9 cellular contexts compared by ENCODE assay signal in genomic region chr17:42023524-42024349, GRCh38. TPM values are rescaled to one million over a fixed set of nuclear protein-coding genes. Genes with fewer than 3 reads are reported as not detected.
A peak's percentile ranks its signal among the peaks of the same experiment; 100 is the strongest.
DNase-seq lines count a peak whose midpoint lies in the region; ATAC-seq and TF ChIP-seq lines count a peak whose summit lies in the region.
"Had no signal": no experiment of that assay in that cellular context is flagged by ENCODE, and none has a peak within 500 bp of the region (broad histone marks: within the 10 kb centered on the region; RNA-seq: fewer than 3 reads in every experiment).

No MANE protein-coding gene starts in this region.

- H3K27ac Mint-ChIP-seq in WTC11, result no peak overlapping the region; the same call in 1 of the 2 replicates

- peaks cover 0 to 20% (median 7%) of the 10 kb centered on the region in 4 donors for H3K27me3 ChIP-seq in esophagus muscularis mucosa
- H3K27me3 ChIP-seq in neutrophil, result no peaks in the 10 kb centered on the region
- H3K27me3 ChIP-seq: body of pancreas had no signal

- H3K27ac ChIP-seq in esophagus muscularis mucosa (replicated peaks in 1 of 4) (peak overlapping the region in 3 of 4 donors; percentile 48 to 68 (median 53)), neutrophil (peak overlapping the region; percentile 83)

- H3K36me3 ChIP-seq in esophagus muscularis mucosa, result peaks cover 19 to 31% (median 24%) of the 10 kb centered on the region in 4 donors
- H3K36me3 ChIP-seq in neutrophil, result peaks cover 19% of the 10 kb centered on the region

- WGBS in esophagus muscularis mucosa, result 76% methylated on average over 14 of the region's 15 CpGs

- DNase-seq in CD1c-positive myeloid dendritic cell (ENCODE audit: extremely low spot score) (peak; percentile 82), OCI-M1 (lab: John Stamatoyannopoulos, UW) (peak; percentile 29), esophagus muscularis mucosa (ENCODE audit: extremely low spot score) (no peak), WTC11 (ENCODE audit: low spot score) (no peak), NCI-H526 treated with DMSO at 0.1 percent for 48 hours (lab: John Stamatoyannopoulos, UW) (no peak)
- no peak for DNase-seq in activated CD8-positive, alpha-beta memory T cell treated with anti-CD3 and anti-CD28 coated beads, Interleukin-2, amount 50 U/mL, for 4 hours

- 0 out of 2 replicates have a peak, but pooled peaks cover 4% of the 10 kb centered on the region for H3K9me3 Mint-ChIP-seq in WTC11

- no peak for TF ChIP-seq POLR2A in esophagus muscularis mucosa (IDR thresholded peaks at IDR 0.05; ENCODE audit: low read depth)

- H3K4me3 ChIP-seq in esophagus muscularis mucosa, result no peak overlapping the region
- peak overlapping the region; percentile 13 to 30 for H3K4me3 ChIP-seq in neutrophil (ENCODE audit: low read depth in 1 of 2, low read length in 1 of 2)
- H3K4me3 ChIP-seq: body of pancreas had no signal

- peaks cover 32% of the 10 kb centered on the region for H3K36me3 Mint-ChIP-seq in WTC11

- peaks cover 25% of the 10 kb centered on the region for H3K4me1 Mint-ChIP-seq in WTC11

- ATAC-seq in WTC11, result no peak
- ATAC-seq in HG03159 (IDR thresholded peaks at IDR 0.05; ENCODE audit: unreplicated experiment), result no peak

- TF ChIP-seq CTCF in esophagus muscularis mucosa (IDR thresholded peaks at IDR 0.05) (no peak), neutrophil (IDR thresholded peaks at IDR 0.05) (no peak), WTC11 (IDR thresholded peaks at IDR 0.05) (no peak)

- no peak overlapping the region for H3K4me3 Mint-ChIP-seq in WTC11

- no peaks in the 10 kb centered on the region for H3K27me3 Mint-ChIP-seq in WTC11 (ENCODE audit: low read depth)

- intact Hi-C loops in esophagus muscularis mucosa (cut with DNase I), result no loop called here

- TF ChIP-seq EP300 in esophagus muscularis mucosa (IDR thresholded peaks at IDR 0.05), result no peak

- no peaks in the 10 kb centered on the region for H3K9me3 ChIP-seq in esophagus muscularis mucosa
- no peaks in the 10 kb centered on the region for H3K9me3 ChIP-seq in neutrophil
- H3K9me3 ChIP-seq: body of pancreas had no signal

- POLR2A ChIA-PET in WTC11 (lab: Charles Lee), result no interaction called here

- CTCF ChIA-PET in WTC11 (lab: Charles Lee), result interaction anchor here (0.7 to 9.6 kb wide), 8 partner anchors 10 to 376 kb away, joined by 3 to 138 read pairs (median 3); partner anchors contain the start of genes DHX58 and ZNF385C

- H3K4me1 ChIP-seq in esophagus muscularis mucosa (peaks cover 29 to 55% (median 39%) of the 10 kb centered on the region in 4 donors), neutrophil (ENCODE audit: control insufficient read depth in 1 of 2, insufficient read depth in 1 of 2, low read depth in 1 of 2, low read length in 1 of 2) (peaks cover 44 to 51% of the 10 kb centered on the region in 2 experiments)

TF ChIP-seq in WTC11, 78 proteins besides CTCF, POLR2A, EP300 and RAD21:
- no peak for TF ChIP-seq NFATC4 (CRISPR knock-in tag; IDR thresholded peaks at IDR 0.05)
- no peak for TF ChIP-seq MAX (CRISPR knock-in tag; IDR thresholded peaks at IDR 0.05)
- no peak for TF ChIP-seq FOXP1 (CRISPR knock-in tag; IDR thresholded peaks at IDR 0.05; ENCODE audit: borderline replicate concordance)
- TF ChIP-seq IRF2 (CRISPR knock-in tag; IDR thresholded peaks at IDR 0.05; ENCODE audit: borderline replicate concordance, low read depth), result no peak
- TF ChIP-seq HMGA2 (CRISPR knock-in tag; IDR thresholded peaks at IDR 0.05), result no peak
- TF ChIP-seq SMAD4 (CRISPR knock-in tag; IDR thresholded peaks at IDR 0.05), result no peak
- TF ChIP-seq NFE2L1 (CRISPR knock-in tag; IDR thresholded peaks at IDR 0.05), result no peak
- TF ChIP-seq ZNF416 (CRISPR knock-in tag; IDR thresholded peaks at IDR 0.05), result no peak
- no peak for TF ChIP-seq ZMAT4 (CRISPR knock-in tag; IDR thresholded peaks at IDR 0.05)
- TF ChIP-seq E2F4 (CRISPR knock-in tag; IDR thresholded peaks at IDR 0.05; ENCODE audit: borderline replicate concordance, low read depth), result no peak
TF ChIP-seq in WTC11: peak in this region for 0.

RNA-seq across cellular contexts. Expression of gene NKIRAS2, which starts 3.8 kb away (rescaled TPM):
- 10 to 100 TPM; 44.0 to 74.3 (median 59.0) TPM for total RNA-seq in esophagus muscularis mucosa
- 31.9 to 37.3 TPM (median 36.1 TPM) in 3 replicates for total RNA-seq in WTC11 (2021)

RNA-seq across cellular contexts. Expression of gene DNAJC7, which starts 6.5 kb away (rescaled TPM):
- 10 to 100 TPM; 43.1 to 51.1 (median 44.4) TPM for total RNA-seq in esophagus muscularis mucosa
- 111 to 140 TPM (median 114 TPM) in 3 replicates for total RNA-seq in WTC11 (2021)

RNA-seq across cellular contexts. Expression of gene C17orf113, which starts 26.7 kb away (rescaled TPM):
- total RNA-seq in esophagus muscularis mucosa (1 to 10 TPM in 1 of 4 donors, under 1 TPM in 3; under 0.01 to 1.2 (median 0.67) TPM), WTC11 (2021) (1.9 to 2.8 TPM (median 2.5 TPM) in 3 replicates)

RNA-seq across cellular contexts. Expression of gene CNP, which starts 57.1 kb away (rescaled TPM):
- 100 to 1,000 TPM in 1 of 4 donors, 10 to 100 TPM in 3; 68.9 to 101 (median 78.5) TPM for total RNA-seq in esophagus muscularis mucosa
- 52.5 to 54.2 TPM (median 53.9 TPM) in 3 replicates for total RNA-seq in WTC11 (2021)

Comparison
In these comparisons a context has a peak if more than half of its experiments do, and no peak if none do; other contexts are left out.
1. DNase-seq: peak in CD1c-positive myeloid dendritic cell (single experiment) and OCI-M1 (single experiment); none in esophagus muscularis mucosa (single experiment), WTC11 (single experiment), activated CD8-positive, alpha-beta memory T cell treated with anti-CD3 and anti-CD28 coated beads, Interleukin-2, amount 50 U/mL, for 4 hours (single experiment) and NCI-H526 treated with DMSO at 0.1 percent for 48 hours (single experiment).
2. H3K4me3 ChIP-seq: peak in neutrophil (2 of 2); none in esophagus muscularis mucosa (0 of 4).